In the genomic region with DNA sequence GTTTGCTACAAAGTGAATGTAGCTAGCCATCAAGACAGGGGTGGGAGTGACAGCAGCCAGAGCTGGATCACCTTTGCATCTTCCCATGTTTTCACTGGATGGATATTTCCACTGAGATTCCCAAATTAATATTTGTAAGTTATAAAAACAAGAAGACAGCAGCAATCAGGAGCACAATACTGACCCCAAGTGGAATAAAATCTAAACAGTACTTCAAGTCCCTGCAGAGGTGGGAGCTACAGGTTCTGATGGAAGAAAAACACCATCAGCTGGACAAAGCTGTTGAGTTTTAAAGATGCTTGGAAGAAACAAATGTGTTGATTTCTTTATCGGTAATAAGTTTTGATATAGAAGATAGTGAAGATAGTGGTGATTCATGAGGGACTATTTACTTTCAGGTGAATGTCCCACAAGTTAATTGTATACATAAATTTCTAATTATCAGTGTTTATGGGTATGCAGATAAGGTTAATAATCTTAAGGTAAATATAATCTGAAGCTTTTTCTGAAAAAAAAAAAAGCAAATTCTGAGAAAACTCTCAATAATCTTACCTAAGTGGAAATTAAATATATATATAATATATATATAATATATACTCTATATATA, we compare ENCODE assay signal across 8 cellular contexts.
DNase-seq lines count a peak whose midpoint lies in the region; ATAC-seq and TF ChIP-seq lines count a peak whose summit lies in the region.

No MANE protein-coding gene starts in this region.

- H3K9ac ChIP-seq in OCI-LY3 (ENCODE audit: low read length): no peak overlapping the region

- no peak overlapping the region for H3K4me3 ChIP-seq in H7 (ENCODE audit: insufficient read depth, low read depth, low read length)
- H3K4me3 ChIP-seq in OCI-LY3 (ENCODE audit: low read length): no peak overlapping the region
- H3K4me3 ChIP-seq in fibroblast of pulmonary artery (replicated peaks; ENCODE audit: low read depth, low read length): no peak overlapping the region
- no peak overlapping the region for H3K4me3 ChIP-seq in psoas muscle
- no peak overlapping the region for H3K4me3 ChIP-seq in MG63

- H3K4me1 ChIP-seq in OCI-LY3 (ENCODE audit: low read length): peaks cover 7% of the 10 kb centered on the region
- H3K4me1 ChIP-seq in psoas muscle: no peaks in the 10 kb centered on the region

- H3K79me2 ChIP-seq in OCI-LY3 (ENCODE audit: low read length): no peaks in the 10 kb centered on the region

- H3K9me3 ChIP-seq in OCI-LY3 (ENCODE audit: insufficient read depth, low read length) (no peaks in the 10 kb centered on the region), psoas muscle (no peaks in the 10 kb centered on the region), MG63 (no peaks in the 10 kb centered on the region)

- TF ChIP-seq CTCF in OCI-LY3 (IDR thresholded peaks at IDR 0.05; ENCODE audit: low read depth, low read length) (peak; percentile 61), fibroblast of pulmonary artery (IDR thresholded peaks at IDR 0.05; ENCODE audit: low read length, missing control alignments) (peak; percentile 63), psoas muscle (IDR thresholded peaks at IDR 0.05) (peak; percentile 56)

- H2AFZ ChIP-seq in OCI-LY3 (ENCODE audit: low read depth, low read length): no peak overlapping the region

- DNase-seq in H7 (peak; percentile 17), fibroblast of pulmonary artery (ENCODE audit: low read depth) (peak; percentile 82), psoas muscle (no peak), activated T-cell treated with anti-CD3 and anti-CD28 coated beads for 4 hours (no peak), MG63 (no peak)

- ATAC-seq in psoas muscle (no peak), GM19463 (IDR thresholded peaks at IDR 0.05; ENCODE audit: unreplicated experiment) (no peak), GM18867 (IDR thresholded peaks at IDR 0.05; ENCODE audit: unreplicated experiment) (no peak)

- H4K20me1 ChIP-seq in OCI-LY3 (ENCODE audit: insufficient read depth, low read length): no peaks in the 10 kb centered on the region

- no peak overlapping the region for H3K4me2 ChIP-seq in OCI-LY3 (ENCODE audit: low read length)

- no peaks in the 10 kb centered on the region for H3K27me3 ChIP-seq in H7 (ENCODE audit: control insufficient read depth, insufficient read depth, low read length)
- H3K27me3 ChIP-seq in OCI-LY3 (ENCODE audit: low read depth, low read length): no peaks in the 10 kb centered on the region
- H3K27me3 ChIP-seq in psoas muscle (ENCODE audit: insufficient read depth in 3 of 3, low read length in 2 of 3): no peaks in the 10 kb centered on the region
- no peaks in the 10 kb centered on the region for H3K27me3 ChIP-seq in MG63

- no peaks in the 10 kb centered on the region for H3K36me3 ChIP-seq in H7 (replicated peaks; ENCODE audit: control insufficient read depth, insufficient read depth, low read length)
- no peaks in the 10 kb centered on the region for H3K36me3 ChIP-seq in OCI-LY3 (replicated peaks; ENCODE audit: low read depth, low read length)
- H3K36me3 ChIP-seq in psoas muscle (ENCODE audit: insufficient read depth in 1 of 2, low read depth in 1 of 2): no peaks in the 10 kb centered on the region
- H3K36me3 ChIP-seq in MG63: no peaks in the 10 kb centered on the region

- H3K27ac ChIP-seq in OCI-LY3 (ENCODE audit: low read length) (no peak overlapping the region), psoas muscle (no peak overlapping the region)

- intact Hi-C loops in psoas muscle (cut with DNase I): loop anchor here in 1 of 2 donors (5.0 kb wide), 1 partner anchor 343 kb away; no protein-coding TSS in a partner anchor

- 55 to 77% (median 62%) methylated on average over 1 of the region's 1 CpG for WGBS in psoas muscle, 3 donors

Comparison
In these comparisons a context has a peak if more than half of its experiments do, and no peak if none do; other contexts are left out.
1. DNase-seq: peak in H7 (single experiment) and fibroblast of pulmonary artery (single experiment); none in psoas muscle (0 of 2), activated T-cell treated with anti-CD3 and anti-CD28 coated beads for 4 hours (single experiment) and MG63 (single experiment).
2. Peak in every context shown above with its lines, with median percentiles within 50 percentile points of each other: CTCF ChIP-seq.